In the genomic region with DNA sequence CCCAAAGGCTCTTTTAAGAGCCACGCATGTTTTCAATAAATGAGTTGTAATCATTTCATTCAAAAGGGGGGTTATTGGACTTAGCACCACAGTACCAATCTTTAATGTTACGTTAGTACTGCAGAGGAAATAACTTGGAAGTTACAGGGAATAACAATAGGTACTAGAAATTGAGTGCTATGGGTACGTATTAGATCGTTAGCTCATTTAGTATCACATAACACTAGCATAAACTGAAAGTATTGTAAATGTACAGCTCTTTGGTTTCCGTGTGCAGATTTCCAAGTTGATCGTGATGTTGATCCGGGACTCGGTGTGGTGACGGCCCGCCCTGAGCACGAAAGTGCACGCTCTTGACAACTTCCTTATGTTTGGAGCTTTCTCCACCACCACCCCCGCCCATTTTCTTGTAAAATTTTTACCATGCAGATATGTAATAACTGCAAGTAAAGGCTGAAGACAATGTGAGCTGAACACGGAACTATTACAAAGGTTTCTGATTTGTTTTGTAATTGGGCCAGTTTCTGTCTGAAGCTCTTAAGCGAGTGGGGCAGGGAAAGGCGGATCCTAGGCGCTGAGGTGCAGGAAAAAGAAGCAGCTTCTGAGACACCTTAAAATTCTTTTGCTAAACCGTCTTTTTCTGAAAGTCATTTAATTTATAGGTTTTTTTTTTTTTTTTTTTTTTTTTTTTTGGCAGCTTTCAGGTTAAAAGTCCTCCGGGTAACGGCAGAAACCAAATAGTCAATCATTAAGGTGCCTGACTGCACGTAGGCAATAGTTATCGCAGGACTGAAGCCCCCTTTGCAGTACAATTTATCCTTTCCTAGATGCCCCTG, we compare ENCODE assay signal across 8 cellular contexts.
A peak's percentile ranks its signal among the peaks of the same experiment; 100 is the strongest.
DNase-seq lines count a peak whose midpoint lies in the region; ATAC-seq, FAIRE-seq and TF ChIP-seq lines count a peak whose summit lies in the region.

No MANE protein-coding gene starts in this region.

- H3K27me3 ChIP-seq in MM.1S (replicated peaks; ENCODE audit: insufficient read depth, low read length) = no peaks in the 10 kb centered on the region

- H3K9ac ChIP-seq in MM.1S (ENCODE audit: low read length) = peak overlapping the region; percentile 74
- peak overlapping the region; percentile 72 to 83 for H3K9ac ChIP-seq in kidney (ENCODE audit: low read length in 2 of 2)

- peaks cover 7% of the 10 kb centered on the region for H3K4me1 ChIP-seq in MM.1S (ENCODE audit: low read length)
- H3K4me1 ChIP-seq in kidney (ENCODE audit: control insufficient read depth in 1 of 2, insufficient read depth in 1 of 2, low read depth in 1 of 2, low read length in 2 of 2) = peaks cover 8 to 10% of the 10 kb centered on the region in 2 donors

- H3K4me2 ChIP-seq in MM.1S (ENCODE audit: low read depth, low read length) = peak overlapping the region; percentile 95

- no peaks in the 10 kb centered on the region for H3K36me3 ChIP-seq in MM.1S (replicated peaks; ENCODE audit: insufficient read depth, low read length)
- H3K36me3 ChIP-seq in kidney (ENCODE audit: control insufficient read depth in 1 of 2, insufficient read depth in 2 of 2, low read length in 2 of 2) = no peaks in the 10 kb centered on the region

- H2AFZ ChIP-seq in MM.1S (ENCODE audit: low read length) = 0 out of 2 replicates have a peak overlapping the region, but pooled peaks have one; percentile 0

- H3K79me2 ChIP-seq in MM.1S (ENCODE audit: low read length) = peaks cover 7% of the 10 kb centered on the region; the same call in 1 of the 2 replicates

- intact Hi-C loops in kidney (cut with DNase I) = no loop called here

- no peak for FAIRE-seq in kidney (lab: Jason Lieb, UNC)

- H3K9me2 ChIP-seq in MM.1S (replicated peaks; ENCODE audit: insufficient read depth, low read length) = no peaks in the 10 kb centered on the region

- H3K9me3 ChIP-seq in MM.1S (replicated peaks; ENCODE audit: insufficient read depth, low read length) (no peaks in the 10 kb centered on the region), kidney (ENCODE audit: control insufficient read depth in 1 of 2, low read length in 2 of 2) (no peaks in the 10 kb centered on the region)

- H3K27ac ChIP-seq in MM.1S (ENCODE audit: low read length) = peak overlapping the region; percentile 97
- H3K27ac ChIP-seq in kidney (ENCODE audit: low read depth in 2 of 2, low read length in 2 of 2) = peak overlapping the region; percentile 89

- peaks cover 39% of the 10 kb centered on the region for H3F3A ChIP-seq in MM.1S (ENCODE audit: insufficient read depth, low read length)

- H4K20me1 ChIP-seq in MM.1S (ENCODE audit: insufficient read depth, low read length) = no peaks in the 10 kb centered on the region

- TF ChIP-seq CTCF in MM.1S (IDR thresholded peaks at IDR 0.05; ENCODE audit: low read length) = no peak
- no peak for TF ChIP-seq CTCF in cardiac fibroblast (IDR thresholded peaks at IDR 0.05; ENCODE audit: low read depth, low read length)
- no peak for TF ChIP-seq CTCF in kidney (IDR thresholded peaks at IDR 0.05; ENCODE audit: borderline replicate concordance, extremely low read depth, insufficient read depth)

- DNase-seq in GF-D8 (lab: John Stamatoyannopoulos, UW) (peak; percentile 68), MM.1S (peak; percentile 79), T-helper 9 cell (peak; percentile 48), cardiac fibroblast (ENCODE audit: low read depth in 2 of 2) (peak; percentile 60 to 68), kidney (peak; percentile 84), HuH-7 (ENCODE audit: low spot score) (no peak)
- DNase-seq in stimulated activated CD4-positive, alpha-beta T cell treated with anti-CD3 and anti-CD28 coated beads, Interleukin-12 subunit alpha, Interleukin-12 subunit beta, amount 100 ng/mL, for 48 hours (ENCODE audit: low read depth in 2 of 3, low spot score in 1 of 3) = peak; percentile 28 to 65 (median 45)

- H3K4me3 ChIP-seq in MM.1S (ENCODE audit: low read length) (peak overlapping the region; percentile 67), cardiac fibroblast (replicated peaks in 1 of 2; ENCODE audit: low read depth in 2 of 2, low read length in 2 of 2) (peak overlapping the region; percentile 53 to 59), kidney (ENCODE audit: low read length in 2 of 2) (peak overlapping the region; percentile 69 to 88)

- ATAC-seq in HG02678 (IDR thresholded peaks at IDR 0.05; ENCODE audit: unreplicated experiment) = no peak
